1 cellular context compared by ENCODE assay signal in genomic region chr19:12794196-12794921, GRCh38.
TF ChIP-seq lines count a peak whose summit lies in the region.

No MANE protein-coding gene starts in this region.

TF ChIP-seq in H1, 55 proteins besides CTCF, POLR2A, EP300 and RAD21:
- peak; percentile 43 for TF ChIP-seq ASH2L (IDR thresholded peaks at IDR 0.05; ENCODE audit: low read length)
- TF ChIP-seq TCF12 (IDR thresholded peaks at IDR 0.05; ENCODE audit: low read depth, low read length), result no peak
